ENCODE assay signal across 1 cellular context in genomic region chr22:44865193-44866057, GRCh38.
TF ChIP-seq lines count a peak whose summit lies in the region.

No MANE protein-coding gene starts in this region.

TF ChIP-seq in GM23338, 12 proteins besides CTCF, POLR2A, EP300 and RAD21:
- TF ChIP-seq ZNF462 (CRISPR knock-in tag; IDR thresholded peaks at IDR 0.05) (no peak), CREB1 (CRISPR knock-in tag; IDR thresholded peaks at IDR 0.05; ENCODE audit: low read depth) (no peak), ZNF331 (CRISPR knock-in tag; IDR thresholded peaks at IDR 0.05; ENCODE audit: low read depth) (no peak), STAT1 (IDR thresholded peaks at IDR 0.05; ENCODE audit: unreplicated experiment) (no peak), NANOG (IDR thresholded peaks at IDR 0.05; ENCODE audit: borderline replicate concordance) (no peak), EZH2phosphoT487 (IDR thresholded peaks at IDR 0.05; ENCODE audit: unreplicated experiment) (no peak), ZNF114 (CRISPR knock-in tag; IDR thresholded peaks at IDR 0.05) (no peak), REST (IDR thresholded peaks at IDR 0.05; ENCODE audit: unreplicated experiment) (no peak), ETS1 (IDR thresholded peaks at IDR 0.05) (no peak), JUNB (IDR thresholded peaks at IDR 0.05; ENCODE audit: unreplicated experiment) (no peak), EZH2 (IDR thresholded peaks at IDR 0.05; ENCODE audit: low read depth, unreplicated experiment) (no peak)
